In the genomic region with DNA sequence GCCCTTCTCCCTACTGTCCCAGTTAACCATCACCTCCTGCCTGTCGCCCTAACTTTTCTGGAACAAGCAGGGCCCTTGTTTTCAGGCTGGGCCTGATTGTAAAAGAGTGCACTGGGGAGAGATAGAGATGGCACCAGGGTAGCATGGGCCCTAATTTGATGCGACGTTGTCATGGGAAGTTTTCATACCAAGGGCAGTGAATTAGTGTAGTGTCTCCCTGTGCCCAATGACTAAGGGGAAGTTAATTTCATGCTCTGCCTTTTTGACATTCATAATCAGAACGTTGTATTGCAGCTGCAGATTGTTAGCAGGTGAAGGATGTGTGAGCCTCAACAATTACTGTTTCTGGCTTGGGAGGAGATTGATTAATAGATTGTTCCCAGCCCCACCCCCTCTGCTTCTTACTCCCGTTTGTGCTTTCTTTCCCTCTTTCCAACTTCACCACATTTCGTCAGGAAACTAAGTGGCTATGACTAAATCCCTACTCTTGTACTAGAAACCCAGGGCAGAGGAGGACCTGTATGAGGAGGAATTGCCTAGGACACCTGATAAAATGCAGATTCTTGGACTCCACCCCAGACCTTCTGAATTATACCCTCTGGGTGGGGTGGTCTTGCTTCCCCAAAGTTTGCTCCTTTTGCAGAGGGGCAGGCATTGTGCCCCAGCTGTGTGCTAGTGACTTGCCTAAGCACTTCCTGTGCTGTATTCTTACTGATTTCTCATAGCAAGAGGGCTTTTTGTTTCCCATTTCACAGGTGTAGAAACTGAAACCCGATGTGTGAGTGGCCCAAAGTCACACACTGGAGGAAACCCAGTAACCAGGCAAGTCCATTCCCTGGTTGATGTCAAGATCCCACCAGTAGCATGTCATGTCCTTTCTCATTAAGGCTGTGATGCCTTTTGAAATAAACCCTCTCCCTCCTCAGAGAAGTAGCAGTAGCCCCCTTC, we compare ENCODE assay signal across 10 cellular contexts. TPM values are rescaled to one million over a fixed set of nuclear protein-coding genes. Genes with fewer than 3 reads are reported as not detected.
DNase-seq lines count a peak whose midpoint lies in the region; ATAC-seq and TF ChIP-seq lines count a peak whose summit lies in the region.
"Had no signal": no experiment of that assay in that cellular context is flagged by ENCODE, and none has a peak within 500 bp of the region (broad histone marks: within the 10 kb centered on the region; RNA-seq: fewer than 3 reads in every experiment).

No MANE protein-coding gene starts in this region.

- H3K27ac Mint-ChIP-seq in activated T-cell treated with anti-CD3 and anti-CD28 coated beads, Interleukin-2, amount 50 U/mL, for 72 hours, result no peak overlapping the region
- H3K27ac Mint-ChIP-seq in activated T-cell treated with anti-CD3 and anti-CD28 coated beads, Interleukin-2, amount 50 U/mL, for 24 hours, result no peak overlapping the region
- H3K27ac Mint-ChIP-seq in stimulated activated naive B cell treated with anti-CD40 and anti-IgM and Interleukin-4, amounts not matched to agents 10 μg/mL and 1 μg/mL and 100 μg/mL, for 72 hours, result no peak overlapping the region

- no peaks in the 10 kb centered on the region for H3K9me3 ChIP-seq in neuronal stem cell (replicated peaks in 1 of 2; ENCODE audit: control insufficient read depth in 2 of 2, insufficient read depth in 1 of 2, low read depth in 1 of 2, low read length in 2 of 2)

- H2BK15ac ChIP-seq in neuronal stem cell (ENCODE audit: low read length), result no peak overlapping the region

- ATAC-seq in activated T-cell treated with anti-CD3 and anti-CD28 coated beads, Interleukin-2, amount 50 U/mL, for 72 hours (replicated peaks in 1 of 2), result peak; percentile 63 to 79
- ATAC-seq in HG02588 (IDR thresholded peaks at IDR 0.05; ENCODE audit: unreplicated experiment), result peak; percentile 94
- ATAC-seq in stimulated activated naive B cell treated with anti-CD40 and anti-IgM and Interleukin-4, amounts not matched to agents 10 μg/mL and 1 μg/mL and 100 μg/mL, for 72 hours (replicated peaks), result peak; percentile 50 to 73

- H3K27ac ChIP-seq in KMS-11 (peak overlapping the region; percentile 66), neuronal stem cell (replicated peaks; ENCODE audit: low read length) (no peak overlapping the region)

- H2AFZ ChIP-seq in KMS-11 (ENCODE audit: low read depth) (no peak overlapping the region), neuronal stem cell (ENCODE audit: low read length) (no peak overlapping the region)

- no peak overlapping the region for H2BK120ac ChIP-seq in neuronal stem cell (ENCODE audit: low read depth, low read length)

- DNase-seq in activated T-cell treated with anti-CD3 and anti-CD28 coated beads, Interleukin-2, amount 50 U/mL, for 72 hours, result peak in 1 of 2 donors; percentile 9
- DNase-seq in activated T-cell treated with anti-CD3 and anti-CD28 coated beads, Interleukin-2, amount 50 U/mL, for 24 hours, result no peak
- DNase-seq in stimulated activated naive B cell treated with anti-CD40 and anti-IgM and Interleukin-4, amounts not matched to agents 10 μg/mL and 1 μg/mL and 100 μg/mL, for 72 hours, result no peak
- DNase-seq in NCI-H446 (lab: John Stamatoyannopoulos, UW) (no peak), NCI-H2196 (lab: John Stamatoyannopoulos, UW; ENCODE audit: unreplicated experiment) (no peak), neuronal stem cell (ENCODE audit: low spot score) (no peak)
- DNase-seq: AML-193, SW 1271 had no signal

- peaks cover 42% of the 10 kb centered on the region for H3K4me1 ChIP-seq in KMS-11 (ENCODE audit: low read depth, poor library complexity, severe bottlenecking)
- peaks cover 0 to 9% of the 10 kb centered on the region in 2 donors for H3K4me1 ChIP-seq in neuronal stem cell (ENCODE audit: control insufficient read depth in 2 of 2, insufficient read depth in 1 of 2, low read depth in 1 of 2, low read length in 2 of 2)

- H3K4me3 ChIP-seq in KMS-11 (IDR thresholded peaks at IDR 0.05; ENCODE audit: insufficient read depth, low read depth, low read length), result no peak overlapping the region
- no peak overlapping the region for H3K4me3 ChIP-seq in neuronal stem cell (ENCODE audit: low read length in 2 of 2)

- no peak overlapping the region for H3K4ac ChIP-seq in neuronal stem cell (ENCODE audit: low read length)

- H2AK5ac ChIP-seq in neuronal stem cell (ENCODE audit: low read depth, low read length), result no peak overlapping the region

- H3K36me3 ChIP-seq in KMS-11 (ENCODE audit: insufficient read depth), result no peaks in the 10 kb centered on the region
- peaks cover 6 to 38% of the 10 kb centered on the region in 2 donors for H3K36me3 ChIP-seq in neuronal stem cell (replicated peaks in 1 of 2; ENCODE audit: control insufficient read depth in 2 of 2, insufficient read depth in 2 of 2, low read length in 2 of 2)

- no peaks in the 10 kb centered on the region for H3K36me3 Mint-ChIP-seq in activated T-cell treated with anti-CD3 and anti-CD28 coated beads, Interleukin-2, amount 50 U/mL, for 72 hours (ENCODE audit: insufficient read depth in 2 of 2)
- H3K36me3 Mint-ChIP-seq in activated T-cell treated with anti-CD3 and anti-CD28 coated beads, Interleukin-2, amount 50 U/mL, for 24 hours (ENCODE audit: low read depth), result no peaks in the 10 kb centered on the region
- H3K36me3 Mint-ChIP-seq in stimulated activated naive B cell treated with anti-CD40 and anti-IgM and Interleukin-4, amounts not matched to agents 10 μg/mL and 1 μg/mL and 100 μg/mL, for 72 hours, result no peaks in the 10 kb centered on the region

- no peak overlapping the region for H3K14ac ChIP-seq in neuronal stem cell (ENCODE audit: low read length)

- no peak overlapping the region for H3K18ac ChIP-seq in neuronal stem cell (ENCODE audit: low read length)

- no peak for TF ChIP-seq CTCF in KMS-11 (conservative IDR thresholded peaks at IDR 0.05; ENCODE audit: low read depth, low read length)

- no CpG with 5 or more reads among the region's 7 CpGs for WGBS in neuronal stem cell (ENCODE audit: extremely low coverage in 2 of 2, insufficient read length in 2 of 2, insufficient replicate concordance in 1 of 2), 2 donors

- H3K23ac ChIP-seq in neuronal stem cell (ENCODE audit: low read depth, low read length, poor library complexity), result no peak overlapping the region

- H2BK12ac ChIP-seq in neuronal stem cell (ENCODE audit: low read length), result no peak overlapping the region

- H3K27me3 ChIP-seq in KMS-11 (ENCODE audit: insufficient read depth, low read depth), result no peaks in the 10 kb centered on the region
- no peaks in the 10 kb centered on the region for H3K27me3 ChIP-seq in neuronal stem cell (ENCODE audit: control insufficient read depth in 3 of 3, insufficient read depth in 3 of 3, low read depth in 1 of 3, low read length in 3 of 3)

- 0 out of 2 replicates have a peak, but pooled peaks cover 5% of the 10 kb centered on the region for H3K79me2 ChIP-seq in KMS-11 (ENCODE audit: insufficient read depth, low read depth)

- no peak overlapping the region for H2BK5ac ChIP-seq in neuronal stem cell (ENCODE audit: low read length)

- H3K4me3 Mint-ChIP-seq in activated T-cell treated with anti-CD3 and anti-CD28 coated beads, Interleukin-2, amount 50 U/mL, for 72 hours, result no peak overlapping the region
- H3K4me3 Mint-ChIP-seq in activated T-cell treated with anti-CD3 and anti-CD28 coated beads, Interleukin-2, amount 50 U/mL, for 24 hours, result no peak overlapping the region
- no peak overlapping the region for H3K4me3 Mint-ChIP-seq in stimulated activated naive B cell treated with anti-CD40 and anti-IgM and Interleukin-4, amounts not matched to agents 10 μg/mL and 1 μg/mL and 100 μg/mL, for 72 hours

- H3K9ac ChIP-seq in KMS-11 (peak overlapping the region; percentile 17; the same call in 1 of the 2 replicates), neuronal stem cell (ENCODE audit: low read depth, low read length, poor library complexity) (no peak overlapping the region)

- peaks cover 9% of the 10 kb centered on the region for H3K4me1 Mint-ChIP-seq in activated T-cell treated with anti-CD3 and anti-CD28 coated beads, Interleukin-2, amount 50 U/mL, for 72 hours (ENCODE audit: low read depth)
- H3K4me1 Mint-ChIP-seq in activated T-cell treated with anti-CD3 and anti-CD28 coated beads, Interleukin-2, amount 50 U/mL, for 24 hours (ENCODE audit: low read depth), result peaks cover 6% of the 10 kb centered on the region
- H3K4me1 Mint-ChIP-seq in stimulated activated naive B cell treated with anti-CD40 and anti-IgM and Interleukin-4, amounts not matched to agents 10 μg/mL and 1 μg/mL and 100 μg/mL, for 72 hours, result peaks cover 0 to 9% of the 10 kb centered on the region in 2 donors

- no peaks in the 10 kb centered on the region for H3K9me3 Mint-ChIP-seq in activated T-cell treated with anti-CD3 and anti-CD28 coated beads, Interleukin-2, amount 50 U/mL, for 72 hours
- H3K9me3 Mint-ChIP-seq in activated T-cell treated with anti-CD3 and anti-CD28 coated beads, Interleukin-2, amount 50 U/mL, for 24 hours, result no peaks in the 10 kb centered on the region
- H3K9me3 Mint-ChIP-seq in stimulated activated naive B cell treated with anti-CD40 and anti-IgM and Interleukin-4, amounts not matched to agents 10 μg/mL and 1 μg/mL and 100 μg/mL, for 72 hours, result no peaks in the 10 kb centered on the region

- H4K8ac ChIP-seq in neuronal stem cell (ENCODE audit: low read depth, low read length), result no peak overlapping the region

- peak overlapping the region; percentile 76 for H3K4me2 ChIP-seq in KMS-11
- no peak overlapping the region for H3K4me2 ChIP-seq in neuronal stem cell (ENCODE audit: insufficient read depth, low read length, poor library complexity, severe bottlenecking)

- H3K27me3 Mint-ChIP-seq in activated T-cell treated with anti-CD3 and anti-CD28 coated beads, Interleukin-2, amount 50 U/mL, for 72 hours (ENCODE audit: low read depth), result peaks cover 16% of the 10 kb centered on the region
- H3K27me3 Mint-ChIP-seq in activated T-cell treated with anti-CD3 and anti-CD28 coated beads, Interleukin-2, amount 50 U/mL, for 24 hours, result peaks cover 11% of the 10 kb centered on the region
- peaks cover 14 to 40% of the 10 kb centered on the region in 2 donors for H3K27me3 Mint-ChIP-seq in stimulated activated naive B cell treated with anti-CD40 and anti-IgM and Interleukin-4, amounts not matched to agents 10 μg/mL and 1 μg/mL and 100 μg/mL, for 72 hours

- no peaks in the 10 kb centered on the region for H4K20me1 ChIP-seq in KMS-11 (ENCODE audit: insufficient read depth)

- no peak overlapping the region for H4K91ac ChIP-seq in neuronal stem cell (ENCODE audit: low read depth, low read length, poor library complexity)

- H3K79me1 ChIP-seq in neuronal stem cell (ENCODE audit: low read depth, low read length), result peaks cover 9% of the 10 kb centered on the region

RNA-seq across cellular contexts. Expression of a gene that starts 56.3 kb away (rescaled TPM):
- under 1 TPM; 0.35 to 0.74 TPM for total RNA-seq in activated T-cell treated with anti-CD3 and anti-CD28 coated beads, Interleukin-2, amount 50 U/mL, for 72 hours
- polyA plus RNA-seq in neuronal stem cell (2013, experiment 1 of 2), result 28.9 TPM
- polyA plus RNA-seq in neuronal stem cell (2013, experiment 2 of 2), result 29.1 TPM
